16 cellular contexts compared by ENCODE assay signal in the genomic region with DNA sequence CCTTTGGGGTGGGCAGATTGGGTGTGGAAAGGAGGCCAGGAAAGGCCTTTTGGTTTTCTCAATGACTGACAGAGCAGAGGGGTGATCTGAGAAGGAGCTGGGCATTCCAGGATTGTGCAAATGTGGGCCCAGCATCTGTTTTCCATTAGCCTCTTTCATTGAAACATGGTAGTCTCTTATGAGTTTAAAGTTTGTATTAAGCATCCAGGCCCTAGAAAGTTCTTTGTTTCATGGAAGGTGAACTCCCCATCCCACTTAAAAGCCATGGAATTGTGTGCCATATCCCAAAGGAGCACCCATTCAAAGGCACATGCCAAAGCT.
A peak's percentile ranks its signal among the peaks of the same experiment; 100 is the strongest.
DNase-seq lines count a peak whose midpoint lies in the region; ATAC-seq, FAIRE-seq and TF ChIP-seq lines count a peak whose summit lies in the region.
"Had no signal": no experiment of that assay in that cellular context is flagged by ENCODE, and none has a peak within 500 bp of the region (broad histone marks: within the 10 kb centered on the region; RNA-seq: fewer than 3 reads in every experiment).

No MANE protein-coding gene starts in this region.

- CTCF ChIA-PET in WTC11 (lab: Charles Lee): interaction anchor here (0.8 to 1.6 kb wide), 4 partner anchors 90 to 379 kb away, joined by 3 to 11 read pairs (median 6); no protein-coding TSS in a partner anchor

- DNase-seq in EL: peak; percentile 32
- DNase-seq in bronchial epithelial cell (ENCODE audit: low read depth): no peak
- DNase-seq in foreskin fibroblast: peak; percentile 59 to 82
- no peak for DNase-seq in type B pancreatic cell (ENCODE audit: extremely low spot score, unreplicated experiment)
- DNase-seq in GM12891 (ENCODE audit: insufficient read length, low spot score): no peak
- no peak for DNase-seq in cerebellum (ENCODE audit: low spot score)
- DNase-seq in WTC11 (ENCODE audit: low spot score): no peak
- DNase-seq: AML-193, DMS79, HCEC 1CT, NCI-H1417 treated with DMSO at 0.1 percent for 48 hours, NCI-H1930, NCI-H226, NCI-H524, PC-3 had no signal

- no peak for TF ChIP-seq POLR2A in GM12891 (IDR thresholded peaks at IDR 0.05; ENCODE audit: low read depth, low read length)

- H3K4me3 ChIP-seq in bronchial epithelial cell (ENCODE audit: low read depth, low read length) (no peak overlapping the region), foreskin fibroblast (ENCODE audit: low read depth in 1 of 2, low read length in 2 of 2) (no peak overlapping the region)

- H3K27ac Mint-ChIP-seq in type B pancreatic cell: no peak overlapping the region
- H3K27ac Mint-ChIP-seq in WTC11: no peak overlapping the region

- peak; percentile 23 for FAIRE-seq in bronchial epithelial cell (lab: Jason Lieb, UNC)
- no peak for FAIRE-seq in GM12891 (lab: Jason Lieb, UNC)
- FAIRE-seq: D721Med had no signal

- peak overlapping the region; percentile 11 for H3K4me3 Mint-ChIP-seq in type B pancreatic cell
- no peak overlapping the region for H3K4me3 Mint-ChIP-seq in WTC11

- H3K27me3 ChIP-seq in bronchial epithelial cell (ENCODE audit: control insufficient read depth, insufficient read depth, low read length): no peaks in the 10 kb centered on the region

- no peak for TF ChIP-seq CTCF in bronchial epithelial cell (IDR thresholded peaks at IDR 0.05; ENCODE audit: insufficient read depth, low read length, severe bottlenecking)
- TF ChIP-seq CTCF in foreskin fibroblast (IDR thresholded peaks at IDR 0.05; ENCODE audit: low read depth, low read length): no peak
- TF ChIP-seq CTCF in type B pancreatic cell (conservative IDR thresholded peaks at IDR 0.05): no peak
- no peak for TF ChIP-seq CTCF in WTC11 (IDR thresholded peaks at IDR 0.05)

- ATAC-seq in WTC11: no peak
- ATAC-seq: PC-3 had no signal

- H3K4me1 Mint-ChIP-seq in type B pancreatic cell (ENCODE audit: unreplicated experiment) (peaks cover 37% of the 10 kb centered on the region), WTC11 (peaks cover 18% of the 10 kb centered on the region)

- peaks cover 16% of the 10 kb centered on the region for H3K9me3 Mint-ChIP-seq in type B pancreatic cell
- peaks cover 23% of the 10 kb centered on the region for H3K9me3 Mint-ChIP-seq in WTC11

- POLR2A ChIA-PET in WTC11 (lab: Charles Lee): interaction anchor here (0.5 kb wide), 1 partner anchor 110 kb away, joined by 4 read pairs; no protein-coding TSS in a partner anchor

- peaks cover 9% of the 10 kb centered on the region for H3K27me3 Mint-ChIP-seq in type B pancreatic cell
- H3K27me3 Mint-ChIP-seq in WTC11 (ENCODE audit: low read depth): peaks cover 100% of the 10 kb centered on the region

- H3K36me3 Mint-ChIP-seq in type B pancreatic cell: peaks cover 4% of the 10 kb centered on the region
- peaks cover 17% of the 10 kb centered on the region for H3K36me3 Mint-ChIP-seq in WTC11

- no peaks in the 10 kb centered on the region for H3K36me3 ChIP-seq in bronchial epithelial cell (ENCODE audit: control insufficient read depth, insufficient read depth, low read length)

TF ChIP-seq in GM12891, 5 proteins besides CTCF, POLR2A, EP300 and RAD21:
- TF ChIP-seq TAF1 (IDR thresholded peaks at IDR 0.05; ENCODE audit: low read depth, low read length): no peak
- TF ChIP-seq POLR2AphosphoS5 (IDR thresholded peaks at IDR 0.05; ENCODE audit: low read depth, low read length): no peak
- TF ChIP-seq SPI1 (IDR thresholded peaks at IDR 0.05; ENCODE audit: low read depth, low read length): no peak
- TF ChIP-seq PAX5 (IDR thresholded peaks at IDR 0.05; ENCODE audit: insufficient read depth, low read length, severe bottlenecking): no peak

TF ChIP-seq in WTC11, 78 proteins besides CTCF, POLR2A, EP300 and RAD21:
- TF ChIP-seq ZNF317 (CRISPR knock-in tag; IDR thresholded peaks at IDR 0.05; ENCODE audit: borderline replicate concordance, low read depth): no peak
- no peak for TF ChIP-seq FOXP1 (CRISPR knock-in tag; IDR thresholded peaks at IDR 0.05; ENCODE audit: borderline replicate concordance)
- TF ChIP-seq E2F1 (CRISPR knock-in tag; IDR thresholded peaks at IDR 0.05): no peak
- TF ChIP-seq ATF1 (CRISPR knock-in tag; IDR thresholded peaks at IDR 0.05): no peak
- TF ChIP-seq, protein P1, sequence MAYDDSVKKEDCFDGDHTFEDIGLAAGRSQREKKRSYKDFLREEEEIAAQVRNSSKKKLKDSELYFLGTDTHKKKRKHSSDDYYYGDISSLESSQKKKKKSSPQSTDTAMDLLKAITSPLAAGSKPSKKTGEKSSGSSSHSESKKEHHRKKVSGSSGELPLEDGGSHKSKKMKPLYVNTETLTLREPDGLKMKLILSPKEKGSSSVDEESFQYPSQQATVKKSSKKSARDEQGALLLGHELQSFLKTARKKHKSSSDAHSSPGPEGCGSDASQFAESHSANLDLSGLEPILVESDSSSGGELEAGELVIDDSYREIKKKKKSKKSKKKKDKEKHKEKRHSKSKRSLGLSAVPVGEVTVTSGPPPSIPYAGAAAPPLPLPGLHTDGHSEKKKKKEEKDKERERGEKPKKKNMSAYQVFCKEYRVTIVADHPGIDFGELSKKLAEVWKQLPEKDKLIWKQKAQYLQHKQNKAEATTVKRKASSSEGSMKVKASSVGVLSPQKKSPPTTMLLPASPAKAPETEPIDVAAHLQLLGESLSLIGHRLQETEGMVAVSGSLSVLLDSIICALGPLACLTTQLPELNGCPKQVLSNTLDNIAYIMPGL (CRISPR knock-in tag; IDR thresholded peaks at IDR 0.05): no peak

Comparison
In these comparisons a context has a peak if more than half of its experiments do, and no peak if none do; other contexts are left out.
1. DNase-seq: peak in EL (single experiment) and foreskin fibroblast (2 of 2); none in bronchial epithelial cell (single experiment), type B pancreatic cell (single experiment), GM12891 (single experiment), cerebellum (single experiment) and WTC11 (single experiment).